29 cellular contexts compared by ENCODE assay signal in genomic region chr4:7338876-7339623, GRCh38.
"Had no signal": no experiment of that assay in that cellular context is flagged by ENCODE, and none has a peak within 500 bp of the region (broad histone marks: within the 10 kb centered on the region; RNA-seq: fewer than 3 reads in every experiment).

No MANE protein-coding gene starts in this region.

- DNase-seq: activated CD4-positive, alpha-beta memory T cell treated with anti-CD3 and anti-CD28 coated beads, Interleukin-2, amount 10 ng/mL, durations not matched to agents 7 days and 5 days; activated CD4-positive, alpha-beta T cell treated with anti-CD3 and anti-CD28 coated beads for 1 hour; activated CD4-positive, alpha-beta T cell treated with anti-CD3 and anti-CD28 coated beads for 4 hours; activated CD4-positive, alpha-beta T cell treated with anti-CD3 and anti-CD28 coated beads, Interleukin-2, amount 10 ng/mL, durations not matched to agents 7 days and 5 days; activated CD4-positive, alpha-beta T cell treated with anti-CD3 and anti-CD28 coated beads, Interleukin-2, amount 50 U/mL, for 4 hours; activated CD8-positive, alpha-beta memory T cell treated with anti-CD3 and anti-CD28 coated beads, Interleukin-2, amount 50 U/mL, for 48 hours; activated gamma-delta T cell; activated naive CD4-positive, alpha-beta T cell; activated naive CD4-positive, alpha-beta T cell treated with anti-CD3 and anti-CD28 coated beads, Interleukin-2, amount 10 ng/mL, durations not matched to agents 7 days and 5 days; activated naive CD8-positive, alpha-beta T cell treated with anti-CD3 and anti-CD28 coated beads, Interleukin-2, amount 10 ng/mL, durations not matched to agents 7 days and 5 days; activated T-cell treated with anti-CD3 and anti-CD28 coated beads for 4 hours; activated T-cell treated with anti-CD3 and anti-CD28 coated beads, Interleukin-2, amount 50 U/mL, for 24 hours; activated T-cell treated with anti-CD3 and anti-CD28 coated beads, Interleukin-2, amount 50 U/mL, for 72 hours; anterior cingulate cortex; brain microvascular endothelial cell; colonic mucosa; effector CD8-positive, alpha-beta T cell; esophagus squamous epithelium; foreskin melanocyte; T-helper 2 cell had no signal

- H3K4me1 ChIP-seq: colonic mucosa had no signal

- H3K36me3 ChIP-seq: brain microvascular endothelial cell, colonic mucosa, esophagus squamous epithelium, gastroesophageal sphincter had no signal

- H3K27ac ChIP-seq: brain microvascular endothelial cell, colonic mucosa, epithelial cell of prostate, esophagus squamous epithelium, gastroesophageal sphincter, VCaP had no signal

- H3K9me3 ChIP-seq: colonic mucosa, esophagus squamous epithelium, gastroesophageal sphincter had no signal

- H3K27me3 ChIP-seq: brain microvascular endothelial cell, colonic mucosa, esophagus squamous epithelium, gastroesophageal sphincter had no signal

- FAIRE-seq: astrocyte, endometrium, endothelial cell of umbilical vein, TTC549 had no signal

- ATAC-seq: activated naive CD4-positive, alpha-beta T cell treated with anti-CD3 and anti-CD28 coated beads, Interleukin-2, amount 50 U/mL, for 72 hours; activated T-cell treated with anti-CD3 and anti-CD28 coated beads, Interleukin-2, amount 50 U/mL, for 72 hours; gastroesophageal sphincter; WTC11 had no signal

- H3K4me3 ChIP-seq: colonic mucosa, esophagus squamous epithelium, gastroesophageal sphincter had no signal
